ENCODE assay signal across 18 cellular contexts in genomic region chr12:113043240-113043639, GRCh38. TPM values are rescaled to one million over a fixed set of nuclear protein-coding genes. Genes with fewer than 3 reads are reported as not detected.
"Had no signal": no experiment of that assay in that cellular context is flagged by ENCODE, and none has a peak within 500 bp of the region (broad histone marks: within the 10 kb centered on the region; RNA-seq: fewer than 3 reads in every experiment).

No MANE protein-coding gene starts in this region.

- ATAC-seq: activated CD4-positive, CD25-positive, alpha-beta regulatory T cell treated with anti-CD3 and anti-CD28 coated beads, Interleukin-2, amount 50 U/mL, for 24 hours; lower lobe of right lung had no signal

- DNase-seq: activated CD4-positive, alpha-beta T cell treated with anti-CD3 and anti-CD28 coated beads, Interleukin-2, amount 50 U/mL, for 1 hour; activated CD8-positive, alpha-beta memory T cell treated with anti-CD3 and anti-CD28 coated beads, Interleukin-2, amount 50 U/mL, for 48 hours; activated gamma-delta T cell; cerebellar nuclear complex; cortex of kidney; erythroblast; foreskin melanocyte; glutamatergic neuron; hypothalamus; islet precursor cell; lower lobe of right lung; nephron progenitor cell; uterus had no signal

- H3K36me3 Mint-ChIP-seq: activated naive CD4-positive, alpha-beta T cell treated with anti-CD3 and anti-CD28 coated beads, Interleukin-2, amount 50 U/mL, for 24 hours had no signal

- H3K27ac Mint-ChIP-seq: activated naive CD4-positive, alpha-beta T cell treated with anti-CD3 and anti-CD28 coated beads, Interleukin-2, amount 50 U/mL, for 24 hours; nephron progenitor cell; progenitor cell of endocrine pancreas; stimulated activated naive CD8-positive, alpha-beta T cell treated with anti-CD3 and anti-CD28 coated beads, Interleukin-15, Interleukin-2, amounts not matched to agents 100 ng/mL and 50 ng/mL, for 24 hours had no signal

- H3K4me3 Mint-ChIP-seq: activated naive CD4-positive, alpha-beta T cell treated with anti-CD3 and anti-CD28 coated beads, Interleukin-2, amount 50 U/mL, for 24 hours; nephron progenitor cell; stimulated activated naive CD8-positive, alpha-beta T cell treated with anti-CD3 and anti-CD28 coated beads, Interleukin-15, Interleukin-2, amounts not matched to agents 100 ng/mL and 50 ng/mL, for 24 hours had no signal

- H3K9me3 Mint-ChIP-seq: activated naive CD4-positive, alpha-beta T cell treated with anti-CD3 and anti-CD28 coated beads, Interleukin-2, amount 50 U/mL, for 24 hours; stimulated activated naive CD8-positive, alpha-beta T cell treated with anti-CD3 and anti-CD28 coated beads, Interleukin-15, Interleukin-2, amounts not matched to agents 100 ng/mL and 50 ng/mL, for 24 hours had no signal

RNA-seq across cellular contexts. Expression of gene DTX1, which starts 13.3 kb away (rescaled TPM):
- total RNA-seq: bronchial epithelial cell had no signal
